Comparison of ENCODE assay signal across 9 cellular contexts in genomic region chr2:42359304-42359749, GRCh38. TPM values are rescaled to one million over a fixed set of nuclear protein-coding genes. Genes with fewer than 3 reads are reported as not detected.
DNase-seq lines count a peak whose midpoint lies in the region; ATAC-seq and TF ChIP-seq lines count a peak whose summit lies in the region.
"Had no signal": no experiment of that assay in that cellular context is flagged by ENCODE, and none has a peak within 500 bp of the region (broad histone marks: within the 10 kb centered on the region; RNA-seq: fewer than 3 reads in every experiment).

No MANE protein-coding gene starts in this region.

- peak overlapping the region; percentile 91 for H3K4me3 ChIP-seq in Caco-2 (ENCODE audit: low read depth, low read length)

- H3K4me3 Mint-ChIP-seq in Caco-2 (ENCODE audit: unreplicated experiment): peak overlapping the region; percentile 89
- H3K4me3 Mint-ChIP-seq in chondrocyte (ENCODE audit: unreplicated experiment): peak overlapping the region; percentile 78
- peak overlapping the region; percentile 90 to 94 (median 92) for H3K4me3 Mint-ChIP-seq in nephron

- H3K27me3 Mint-ChIP-seq in Caco-2 (ENCODE audit: insufficient read depth, unreplicated experiment) (no peaks in the 10 kb centered on the region), chondrocyte (ENCODE audit: low read depth) (peaks cover 2% of the 10 kb centered on the region), nephron (ENCODE audit: low read depth) (peaks cover 7% of the 10 kb centered on the region)

- TF ChIP-seq CTCF in Caco-2 (IDR thresholded peaks at IDR 0.05; ENCODE audit: insufficient read depth in 1 of 2, low read depth in 1 of 2, low read length in 1 of 2, severe bottlenecking in 1 of 2, unreplicated experiment in 1 of 2) (no peak), chondrocyte (IDR thresholded peaks at IDR 0.05) (no peak), nephron (IDR thresholded peaks at IDR 0.05; ENCODE audit: unreplicated experiment in 3 of 3) (no peak)

- BruUV-seq in Caco-2 (replicated peaks; lab: Mats Ljungman, UMichigan): no TSS peak

- H3K4me1 ChIP-seq in Caco-2: peaks cover 8% of the 10 kb centered on the region; the same call in 1 of the 2 replicates

- POLR2A ChIA-PET in Caco-2 (lab: Charles Lee): interaction anchor here (0.7 kb wide), 1 partner anchor 395 kb away, joined by 7 read pairs; no protein-coding TSS in a partner anchor

- no peaks in the 10 kb centered on the region for H3K9me3 ChIP-seq in Caco-2

- CTCF ChIA-PET in Caco-2 (lab: Charles Lee): no interaction called here

- intact Hi-C loops in Caco-2 (cut with micrococcal nuclease; ENCODE audit: unreplicated experiment): no loop called here

- H3K9me3 Mint-ChIP-seq in Caco-2 (ENCODE audit: unreplicated experiment) (no peaks in the 10 kb centered on the region), chondrocyte (ENCODE audit: low read depth) (no peaks in the 10 kb centered on the region), nephron (no peaks in the 10 kb centered on the region)

- DNase-seq in Caco-2: no peak
- DNase-seq in LoVo (ENCODE audit: low spot score): peak; percentile 34
- no peak for DNase-seq in chondrocyte (ENCODE audit: low spot score)
- DNase-seq in AG20443 (ENCODE audit: low spot score): no peak
- no peak for DNase-seq in occipital lobe (lab: John Stamatoyannopoulos, UW)
- no peak for DNase-seq in activated CD4-positive, alpha-beta T cell treated with anti-CD3 and anti-CD28 coated beads, Interleukin-2, amount 50 U/mL, for 1 hour
- DNase-seq: kidney glomerular epithelial cell had no signal

- H3K36me3 Mint-ChIP-seq in Caco-2 (ENCODE audit: insufficient read depth, unreplicated experiment): peaks cover 21% of the 10 kb centered on the region
- peaks cover 5% of the 10 kb centered on the region for H3K36me3 Mint-ChIP-seq in chondrocyte (ENCODE audit: low read depth)
- peaks cover 4% of the 10 kb centered on the region for H3K36me3 Mint-ChIP-seq in nephron (ENCODE audit: low read depth)

- no peaks in the 10 kb centered on the region for H3K27me3 ChIP-seq in Caco-2 (replicated peaks; ENCODE audit: control insufficient read depth, insufficient read depth, low read length)

- H3K4me1 Mint-ChIP-seq in Caco-2 (ENCODE audit: low read depth, unreplicated experiment) (peaks cover 18% of the 10 kb centered on the region), chondrocyte (ENCODE audit: low read depth) (peaks cover 56% of the 10 kb centered on the region), nephron (peaks cover 37% of the 10 kb centered on the region)

- no peak for ATAC-seq in HG03457 (IDR thresholded peaks at IDR 0.05; ENCODE audit: unreplicated experiment)

- no peaks in the 10 kb centered on the region for H3K36me3 ChIP-seq in Caco-2 (ENCODE audit: control insufficient read depth, insufficient read depth, low read length)

- H3K27ac Mint-ChIP-seq in Caco-2 (ENCODE audit: unreplicated experiment) (peak overlapping the region; percentile 97), chondrocyte (ENCODE audit: unreplicated experiment) (peak overlapping the region; percentile 100), nephron (peak overlapping the region; percentile 100)

RNA-seq across cellular contexts. Expression of gene COX7A2L, which starts 1.7 kb away (rescaled TPM):
- 117 and 125 TPM in 2 replicates for total RNA-seq in Caco-2 (2022)
- total RNA-seq in chondrocyte: 79.5 to 105 TPM (median 102 TPM) in 3 replicates
- total RNA-seq in occipital lobe: 145 TPM
